Comparison of ENCODE assay signal across 9 cellular contexts in the genomic region with DNA sequence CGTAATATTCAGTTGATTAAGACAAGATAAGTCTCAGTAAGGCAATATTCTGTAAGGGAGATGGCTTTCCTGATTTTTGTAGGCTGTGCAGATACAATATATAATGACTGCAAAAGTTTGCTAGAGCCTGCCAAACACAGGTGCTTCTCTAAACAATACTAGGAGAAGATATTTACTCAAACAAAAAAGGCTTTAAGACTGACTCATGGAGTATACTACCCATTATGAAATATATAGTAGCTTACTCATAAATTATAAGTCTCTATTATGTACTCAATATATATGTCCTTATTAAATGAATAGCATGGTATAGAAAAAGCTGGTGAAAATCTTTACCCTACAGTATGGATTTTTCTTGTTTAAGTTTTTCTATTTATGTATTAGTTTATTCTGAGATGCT.
"Had no signal": no experiment of that assay in that cellular context is flagged by ENCODE, and none has a peak within 500 bp of the region (broad histone marks: within the 10 kb centered on the region; RNA-seq: fewer than 3 reads in every experiment).

No MANE protein-coding gene starts in this region.

- ATAC-seq: HCT116, K562 had no signal

- H3K27ac Mint-ChIP-seq: HFFc6 had no signal

- FAIRE-seq: HTR-8/SVneo, K562 had no signal

- H3K4me3 Mint-ChIP-seq: HFFc6 had no signal

- DNase-seq: GM23248, GOT3, H7, HFFc6, IMR-90 had no signal

- H3K36me3 ChIP-seq: HAP-1 had no signal

- H3K4me1 ChIP-seq: HAP-1 had no signal

- H2AFZ ChIP-seq: GM23248 had no signal

- H3K9ac ChIP-seq: GM23248 had no signal

- H3K27ac ChIP-seq: GM23248 had no signal

- H3K9me3 ChIP-seq: HAP-1 had no signal

- H3K4me3 ChIP-seq: GM23248, HAP-1, K562 had no signal
